Comparison of ENCODE assay signal across 8 cellular contexts in genomic region chr7:131105803-131106680, GRCh38.
DNase-seq lines count a peak whose midpoint lies in the region; TF ChIP-seq lines count a peak whose summit lies in the region.

No MANE protein-coding gene starts in this region.

- H3K27ac Mint-ChIP-seq in immature natural killer cell = peak overlapping the region; percentile 99 to 100 (median 100)

- no peaks in the 10 kb centered on the region for H3K9me3 Mint-ChIP-seq in immature natural killer cell

- no peaks in the 10 kb centered on the region for H3K9me3 ChIP-seq in spleen

- H3K4me1 ChIP-seq in spleen = peaks cover 56 to 76% (median 73%) of the 10 kb centered on the region in 6 donors

- DNase-seq in GM12864 (ENCODE audit: low read depth) (no peak), HCEC 1CT (peak; percentile 63), MV-4-11 (lab: John Stamatoyannopoulos, UW) (peak; percentile 41), UCSD-AML1 (lab: John Stamatoyannopoulos, UW; ENCODE audit: unreplicated experiment) (peak; percentile 58), T47D (ENCODE audit: low read depth in 1 of 2, low spot score in 1 of 2) (peak; percentile 63 to 65), immature natural killer cell (peak; percentile 97), spleen (peak; percentile 97), NCI-H510A (lab: John Stamatoyannopoulos, UW) (no peak)

- peaks cover 51 to 77% (median 76%) of the 10 kb centered on the region in 3 donors for H3K27me3 Mint-ChIP-seq in immature natural killer cell (ENCODE audit: low read depth in 3 of 3)

- peaks cover 0 to 29% (median 0%) of the 10 kb centered on the region in 6 donors for H3K36me3 ChIP-seq in spleen

- H3K4me3 Mint-ChIP-seq in immature natural killer cell = peak overlapping the region; percentile 92 to 99 (median 96)

- in situ Hi-C loops in T47D (cut with HindIII; ENCODE audit: low pct_unique_long_range_greater_than_20kb, low sequenced_read_pairs) = no loop called here

- intact Hi-C loops in spleen (cut with DNase I; ENCODE audit: low total_unique reads) = no loop called here

- no peaks in the 10 kb centered on the region for H3K27me3 ChIP-seq in spleen (replicated peaks in 1 of 7)

- H3K4me1 Mint-ChIP-seq in immature natural killer cell = peaks cover 74% of the 10 kb centered on the region in 2 donors

- H3K4me3 ChIP-seq in GM12864 (ENCODE audit: low read depth, low read length) (peak overlapping the region; percentile 80), spleen (peak overlapping the region; percentile 70 to 97 (median 86))

- H3K27ac ChIP-seq in spleen = peak overlapping the region; percentile 94 to 100 (median 98)

- peaks cover 0 to 8% (median 0%) of the 10 kb centered on the region in 3 donors for H3K36me3 Mint-ChIP-seq in immature natural killer cell

- WGBS in spleen, 5 donors = 0 to 3% (median 1%) methylated on average over 7 to 108 of the region's 108 CpGs

- TF ChIP-seq CTCF in GM12864 (IDR thresholded peaks at IDR 0.05; ENCODE audit: low read depth, low read length, missing control alignments) = no peak
- peak in 2 of 11 experiments; percentile 6 to 11 for TF ChIP-seq CTCF in spleen (IDR thresholded peaks at IDR 0.05 in 8 of 11, conservative IDR thresholded peaks at IDR 0.05 in 3 of 11)

- peak in 2 of 3 donors; percentile 67 to 79 for TF ChIP-seq POLR2A in spleen (IDR thresholded peaks at IDR 0.05)

Comparison
In these comparisons a context has a peak if more than half of its experiments do, and no peak if none do; other contexts are left out.
1. DNase-seq: peak in HCEC 1CT (single experiment), MV-4-11 (single experiment), UCSD-AML1 (single experiment), T47D (2 of 2), immature natural killer cell (3 of 3) and spleen (single experiment); none in GM12864 (single experiment) and NCI-H510A (single experiment).